In genomic region chr15:66803749-66804148, GRCh38 we compare ENCODE assay signal across 10 cellular contexts.
A peak's percentile ranks its signal among the peaks of the same experiment; 100 is the strongest.
DNase-seq lines count a peak whose midpoint lies in the region; ATAC-seq, FAIRE-seq and TF ChIP-seq lines count a peak whose summit lies in the region.
"Had no signal": no experiment of that assay in that cellular context is flagged by ENCODE, and none has a peak within 500 bp of the region (broad histone marks: within the 10 kb centered on the region; RNA-seq: fewer than 3 reads in every experiment).

No MANE protein-coding gene starts in this region.

- CTCF ChIA-PET in PC-9 (lab: Charles Lee): no interaction called here

- intact Hi-C loops in PC-9 (cut with micrococcal nuclease; ENCODE audit: unreplicated experiment): loop anchor here (2.0 kb wide), 1 partner anchor 39 kb away; no protein-coding TSS in a partner anchor
- intact Hi-C loops in colonic mucosa (cut with DNase I): no loop called here
- intact Hi-C loops in tibial artery (cut with DNase I; ENCODE audit: low total_unique reads): loop anchor here (5.0 kb wide), 1 partner anchor 44 kb away; no protein-coding TSS in a partner anchor
- intact Hi-C loops in kidney (cut with DNase I): no loop called here

- peak overlapping the region; percentile 94 for H3K27ac ChIP-seq in PC-9
- peak overlapping the region; percentile 51 for H3K27ac ChIP-seq in colonic mucosa
- H3K27ac ChIP-seq in tibial artery: peak overlapping the region; percentile 66 to 82
- H3K27ac ChIP-seq in kidney (ENCODE audit: low read depth in 2 of 2, low read length in 2 of 2): peak overlapping the region in 1 of 2 donors; percentile 33

- peaks cover 25% of the 10 kb centered on the region for H3K4me1 Mint-ChIP-seq in nephron

- H3K27me3 Mint-ChIP-seq in nephron (ENCODE audit: low read depth): peaks cover 4% of the 10 kb centered on the region

- H3K4me1 ChIP-seq in PC-9 (replicated peaks; ENCODE audit: insufficient read depth) (peaks cover 66% of the 10 kb centered on the region), colonic mucosa (peaks cover 17% of the 10 kb centered on the region), tibial artery (peaks cover 6 to 32% (median 25%) of the 10 kb centered on the region in 4 donors), kidney (ENCODE audit: control insufficient read depth in 1 of 2, insufficient read depth in 1 of 2, low read depth in 1 of 2, low read length in 2 of 2) (peaks cover 9 to 12% of the 10 kb centered on the region in 2 donors)

- H3K36me3 ChIP-seq in PC-9 (ENCODE audit: low read depth) (no peaks in the 10 kb centered on the region), colonic mucosa (no peaks in the 10 kb centered on the region), tibial artery (no peaks in the 10 kb centered on the region), kidney (ENCODE audit: control insufficient read depth in 1 of 2, insufficient read depth in 2 of 2, low read length in 2 of 2) (no peaks in the 10 kb centered on the region)

- H3K9ac ChIP-seq in colonic mucosa (ENCODE audit: low read depth in 2 of 2, low read length in 2 of 2): no peak overlapping the region
- H3K9ac ChIP-seq in kidney (ENCODE audit: low read length in 2 of 2): no peak overlapping the region

- H3K9me2 ChIP-seq in PC-9 (ENCODE audit: insufficient read depth): no peaks in the 10 kb centered on the region

- peak overlapping the region; percentile 91 to 95 (median 92) for H3K27ac Mint-ChIP-seq in nephron
- H3K27ac Mint-ChIP-seq: activated T-cell treated with anti-CD3 and anti-CD28 coated beads, Interleukin-2, amount 50 U/mL, for 72 hours had no signal

- TF ChIP-seq CTCF in PC-9 (conservative IDR thresholded peaks at IDR 0.05) (no peak), colonic mucosa (IDR thresholded peaks at IDR 0.05) (no peak), nephron (IDR thresholded peaks at IDR 0.05; ENCODE audit: unreplicated experiment in 3 of 3) (no peak), tibial artery (IDR thresholded peaks at IDR 0.05) (no peak), kidney (IDR thresholded peaks at IDR 0.05; ENCODE audit: borderline replicate concordance, extremely low read depth, insufficient read depth) (no peak)

- peaks cover 4% of the 10 kb centered on the region for H3K9me3 Mint-ChIP-seq in nephron
- H3K9me3 Mint-ChIP-seq: activated T-cell treated with anti-CD3 and anti-CD28 coated beads, Interleukin-2, amount 50 U/mL, for 72 hours had no signal

- peak overlapping the region; percentile 80 for H3K4me2 ChIP-seq in PC-9

- no peaks in the 10 kb centered on the region for H3K36me3 Mint-ChIP-seq in nephron (ENCODE audit: low read depth)

- FAIRE-seq in kidney (lab: Jason Lieb, UNC): no peak

- BruUV-seq in PC-9 (replicated peaks; lab: Mats Ljungman, UMichigan): no TSS peak

- H3K9me3 ChIP-seq in PC-9 (ENCODE audit: insufficient read depth, low read depth): no peaks in the 10 kb centered on the region
- H3K9me3 ChIP-seq in colonic mucosa: no peaks in the 10 kb centered on the region
- H3K9me3 ChIP-seq in tibial artery: no peaks in the 10 kb centered on the region
- H3K9me3 ChIP-seq in kidney (ENCODE audit: control insufficient read depth in 1 of 2, low read length in 2 of 2): no peaks in the 10 kb centered on the region

- H4K20me1 ChIP-seq in PC-9 (ENCODE audit: insufficient read depth): no peaks in the 10 kb centered on the region

- no peak for ATAC-seq in HG03520 (IDR thresholded peaks at IDR 0.05; ENCODE audit: unreplicated experiment)
- ATAC-seq: activated T-cell treated with anti-CD3 and anti-CD28 coated beads, Interleukin-2, amount 50 U/mL, for 72 hours; stimulated activated naive CD8-positive, alpha-beta T cell treated with anti-CD3 and anti-CD28 coated beads, Interleukin-15, Interleukin-2, amounts not matched to agents 100 U/mL and 50 U/mL, for 24 hours had no signal

- H3K79me2 ChIP-seq in PC-9 (ENCODE audit: low read depth): no peaks in the 10 kb centered on the region

- POLR2A ChIA-PET in PC-9 (lab: Charles Lee; ENCODE audit: unreplicated experiment): interaction anchor here (0.8 kb wide), 1 partner anchor 83 kb away, joined by 3 read pairs; no protein-coding TSS in a partner anchor

- DNase-seq in PC-9 (no peak), colonic mucosa (no peak), tibial artery (peak in 1 of 2 donors; percentile 10), inferior parietal cortex (ENCODE audit: extremely low spot score) (no peak), kidney (no peak), OCI-M2 (lab: John Stamatoyannopoulos, UW; ENCODE audit: unreplicated experiment) (no peak)
- DNase-seq: activated T-cell treated with anti-CD3 and anti-CD28 coated beads, Interleukin-2, amount 50 U/mL, for 72 hours; stimulated activated naive CD8-positive, alpha-beta T cell treated with anti-CD3 and anti-CD28 coated beads, Interleukin-15, Interleukin-2, amounts not matched to agents 100 U/mL and 50 U/mL, for 24 hours had no signal

- no peak overlapping the region for H3K4me3 Mint-ChIP-seq in nephron
- H3K4me3 Mint-ChIP-seq: activated T-cell treated with anti-CD3 and anti-CD28 coated beads, Interleukin-2, amount 50 U/mL, for 72 hours had no signal

- H3K27me3 ChIP-seq in PC-9 (ENCODE audit: insufficient read depth, low read depth) (no peaks in the 10 kb centered on the region), colonic mucosa (no peaks in the 10 kb centered on the region), tibial artery (no peaks in the 10 kb centered on the region)

- peaks cover 33% of the 10 kb centered on the region; the same call in 1 of the 2 replicates for H3F3A ChIP-seq in PC-9 (ENCODE audit: insufficient read depth, low read depth)

- no peak overlapping the region for H2AFZ ChIP-seq in PC-9

- H3K4me3 ChIP-seq in PC-9 (no peak overlapping the region), colonic mucosa (no peak overlapping the region), tibial artery (no peak overlapping the region), kidney (ENCODE audit: low read length in 2 of 2) (no peak overlapping the region)

Comparison
In these comparisons a context has a peak if more than half of its experiments do, and no peak if none do; other contexts are left out.
1. intact Hi-C loops: an anchor here in PC-9 (2.0 kb wide) and tibial artery (5.0 kb wide); none called in colonic mucosa and kidney.